8 cellular contexts compared by ENCODE assay signal in genomic region chr3:62665627-62666433, GRCh38.
DNase-seq lines count a peak whose midpoint lies in the region; ATAC-seq and TF ChIP-seq lines count a peak whose summit lies in the region.

No MANE protein-coding gene starts in this region.

- H3K27ac Mint-ChIP-seq in WTC11 = no peak overlapping the region

- H3K36me3 Mint-ChIP-seq in WTC11 = no peaks in the 10 kb centered on the region

- no CpG with 5 or more reads among the region's 10 CpGs for WGBS in trophoblast cell (ENCODE audit: extremely low coverage, insufficient coverage, insufficient read length)

- POLR2A ChIA-PET in WTC11 (lab: Charles Lee) = no interaction called here

- H3K4me2 ChIP-seq in trophoblast cell (ENCODE audit: low read length) = no peak overlapping the region

- no peaks in the 10 kb centered on the region for H3K79me2 ChIP-seq in trophoblast cell (ENCODE audit: control insufficient read depth, insufficient read depth, low read length, poor library complexity)

- no peaks in the 10 kb centered on the region for H3K79me1 ChIP-seq in trophoblast cell (ENCODE audit: low read length)

- CTCF ChIA-PET in WTC11 (lab: Charles Lee) = interaction anchor here (0.6 to 6.6 kb wide), 53 partner anchors 8 to 695 kb away, joined by 3 to 77 read pairs (median 4); partner anchors contain the start of genes CADPS and SYNPR

- peak; percentile 70 for DNase-seq in COLO829 (ENCODE audit: low spot score)
- peak; percentile 1 for DNase-seq in NCI-H1105 treated with DMSO at 0.1 percent for 48 hours (lab: John Stamatoyannopoulos, UW)
- peak; percentile 93 for DNase-seq in WTC11 (ENCODE audit: low spot score)
- peak; percentile 69 for DNase-seq in germinal center (ENCODE audit: low spot score)
- peak; percentile 56 to 66 for DNase-seq in trophoblast cell
- DNase-seq in coronary artery (ENCODE audit: low spot score) = no peak

- H3K18ac ChIP-seq in trophoblast cell (ENCODE audit: low read length) = no peak overlapping the region

- no peaks in the 10 kb centered on the region for H3K36me3 ChIP-seq in trophoblast cell (ENCODE audit: control insufficient read depth in 1 of 2, insufficient read depth in 2 of 2, low read length in 2 of 2)

- no peak overlapping the region for H3K23ac ChIP-seq in trophoblast cell (ENCODE audit: low read length)

- H2BK5ac ChIP-seq in trophoblast cell (ENCODE audit: low read depth, low read length, poor library complexity) = no peak overlapping the region

- H4K8ac ChIP-seq in trophoblast cell (ENCODE audit: low read depth, low read length) = no peak overlapping the region

- H3K4me3 ChIP-seq in trophoblast cell (ENCODE audit: low read depth, low read length) (no peak overlapping the region), coronary artery (no peak overlapping the region)

- no peaks in the 10 kb centered on the region for H3K27me3 ChIP-seq in trophoblast cell (ENCODE audit: insufficient read depth, low read length)

- no peak overlapping the region for H4K91ac ChIP-seq in trophoblast cell (ENCODE audit: low read depth, low read length)

- H3K9me3 Mint-ChIP-seq in WTC11 = no peaks in the 10 kb centered on the region

- no peak overlapping the region for H3K4ac ChIP-seq in trophoblast cell (ENCODE audit: low read depth, low read length)

- H3K27ac ChIP-seq in trophoblast cell (ENCODE audit: low read depth, low read length) = no peak overlapping the region
- no peak overlapping the region for H3K27ac ChIP-seq in coronary artery

- H3K4me1 Mint-ChIP-seq in WTC11 = peaks cover 17% of the 10 kb centered on the region

- H3K27me3 Mint-ChIP-seq in WTC11 (ENCODE audit: low read depth) = no peaks in the 10 kb centered on the region

- no peak overlapping the region for H2AK5ac ChIP-seq in trophoblast cell (ENCODE audit: low read length)

- no peak overlapping the region for H2AFZ ChIP-seq in trophoblast cell (ENCODE audit: insufficient read depth, low read length, poor library complexity)

- H3K9me3 ChIP-seq in trophoblast cell (ENCODE audit: insufficient read depth, low read depth, low read length) = no peaks in the 10 kb centered on the region

- H3K14ac ChIP-seq in trophoblast cell (ENCODE audit: low read length) = no peak overlapping the region

- no peak overlapping the region for H4K12ac ChIP-seq in trophoblast cell (ENCODE audit: low read depth, low read length)

- no peak overlapping the region for H2BK120ac ChIP-seq in trophoblast cell (ENCODE audit: insufficient read depth, low read length, poor library complexity)

- peak overlapping the region; percentile 33 for H3K4me3 Mint-ChIP-seq in WTC11

- no peak overlapping the region for H3K9ac ChIP-seq in trophoblast cell (ENCODE audit: low read length)

- H2BK12ac ChIP-seq in trophoblast cell (ENCODE audit: low read length) = no peak overlapping the region

- peak; percentile 91 for ATAC-seq in GM18511 (IDR thresholded peaks at IDR 0.05; ENCODE audit: unreplicated experiment)
- ATAC-seq in HG02798 (IDR thresholded peaks at IDR 0.05; ENCODE audit: poor library complexity, unreplicated experiment) = peak; percentile 90
- ATAC-seq in WTC11 = peak; percentile 91

- TF ChIP-seq CTCF in WTC11 (IDR thresholded peaks at IDR 0.05) = peak; percentile 87
- no peak for TF ChIP-seq CTCF in coronary artery (IDR thresholded peaks at IDR 0.05)

- H3K4me1 ChIP-seq in trophoblast cell (ENCODE audit: control insufficient read depth in 1 of 2, insufficient read depth in 2 of 2, low read length in 2 of 2) = no peaks in the 10 kb centered on the region

TF ChIP-seq in WTC11, 78 proteins besides CTCF, POLR2A, EP300 and RAD21 (continues in another document):
- TF ChIP-seq GRHL2 (CRISPR knock-in tag; IDR thresholded peaks at IDR 0.05; ENCODE audit: insufficient replicate concordance, severe bottlenecking) = no peak
- no peak for TF ChIP-seq ZNF671 (CRISPR knock-in tag; IDR thresholded peaks at IDR 0.05)
- no peak for TF ChIP-seq ERG (CRISPR knock-in tag; IDR thresholded peaks at IDR 0.05)
- TF ChIP-seq RELA (CRISPR knock-in tag; IDR thresholded peaks at IDR 0.05; ENCODE audit: borderline replicate concordance) = no peak
- TF ChIP-seq, protein P1, sequence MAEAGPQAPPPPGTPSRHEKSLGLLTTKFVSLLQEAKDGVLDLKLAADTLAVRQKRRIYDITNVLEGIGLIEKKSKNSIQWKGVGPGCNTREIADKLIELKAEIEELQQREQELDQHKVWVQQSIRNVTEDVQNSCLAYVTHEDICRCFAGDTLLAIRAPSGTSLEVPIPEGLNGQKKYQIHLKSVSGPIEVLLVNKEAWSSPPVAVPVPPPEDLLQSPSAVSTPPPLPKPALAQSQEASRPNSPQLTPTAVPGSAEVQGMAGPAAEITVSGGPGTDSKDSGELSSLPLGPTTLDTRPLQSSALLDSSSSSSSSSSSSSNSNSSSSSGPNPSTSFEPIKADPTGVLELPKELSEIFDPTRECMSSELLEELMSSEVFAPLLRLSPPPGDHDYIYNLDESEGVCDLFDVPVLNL (CRISPR knock-in tag; IDR thresholded peaks at IDR 0.05; ENCODE audit: borderline replicate concordance, low read depth) = no peak
- no peak for TF ChIP-seq IRF1 (CRISPR knock-in tag; IDR thresholded peaks at IDR 0.05)
- no peak for TF ChIP-seq GTF2I (CRISPR knock-in tag; conservative IDR thresholded peaks at IDR 0.05)
- TF ChIP-seq, protein P2, sequence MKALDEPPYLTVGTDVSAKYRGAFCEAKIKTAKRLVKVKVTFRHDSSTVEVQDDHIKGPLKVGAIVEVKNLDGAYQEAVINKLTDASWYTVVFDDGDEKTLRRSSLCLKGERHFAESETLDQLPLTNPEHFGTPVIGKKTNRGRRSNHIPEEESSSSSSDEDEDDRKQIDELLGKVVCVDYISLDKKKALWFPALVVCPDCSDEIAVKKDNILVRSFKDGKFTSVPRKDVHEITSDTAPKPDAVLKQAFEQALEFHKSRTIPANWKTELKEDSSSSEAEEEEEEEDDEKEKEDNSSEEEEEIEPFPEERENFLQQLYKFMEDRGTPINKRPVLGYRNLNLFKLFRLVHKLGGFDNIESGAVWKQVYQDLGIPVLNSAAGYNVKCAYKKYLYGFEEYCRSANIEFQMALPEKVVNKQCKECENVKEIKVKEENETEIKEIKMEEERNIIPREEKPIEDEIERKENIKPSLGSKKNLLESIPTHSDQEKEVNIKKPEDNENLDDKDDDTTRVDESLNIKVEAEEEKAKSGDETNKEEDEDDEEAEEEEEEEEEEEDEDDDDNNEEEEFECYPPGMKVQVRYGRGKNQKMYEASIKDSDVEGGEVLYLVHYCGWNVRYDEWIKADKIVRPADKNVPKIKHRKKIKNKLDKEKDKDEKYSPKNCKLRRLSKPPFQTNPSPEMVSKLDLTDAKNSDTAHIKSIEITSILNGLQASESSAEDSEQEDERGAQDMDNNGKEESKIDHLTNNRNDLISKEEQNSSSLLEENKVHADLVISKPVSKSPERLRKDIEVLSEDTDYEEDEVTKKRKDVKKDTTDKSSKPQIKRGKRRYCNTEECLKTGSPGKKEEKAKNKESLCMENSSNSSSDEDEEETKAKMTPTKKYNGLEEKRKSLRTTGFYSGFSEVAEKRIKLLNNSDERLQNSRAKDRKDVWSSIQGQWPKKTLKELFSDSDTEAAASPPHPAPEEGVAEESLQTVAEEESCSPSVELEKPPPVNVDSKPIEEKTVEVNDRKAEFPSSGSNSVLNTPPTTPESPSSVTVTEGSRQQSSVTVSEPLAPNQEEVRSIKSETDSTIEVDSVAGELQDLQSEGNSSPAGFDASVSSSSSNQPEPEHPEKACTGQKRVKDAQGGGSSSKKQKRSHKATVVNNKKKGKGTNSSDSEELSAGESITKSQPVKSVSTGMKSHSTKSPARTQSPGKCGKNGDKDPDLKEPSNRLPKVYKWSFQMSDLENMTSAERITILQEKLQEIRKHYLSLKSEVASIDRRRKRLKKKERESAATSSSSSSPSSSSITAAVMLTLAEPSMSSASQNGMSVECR (CRISPR knock-in tag; IDR thresholded peaks at IDR 0.05; ENCODE audit: borderline replicate concordance) = no peak
- TF ChIP-seq NR3C1 (CRISPR knock-in tag; conservative IDR thresholded peaks at IDR 0.05; ENCODE audit: low read depth) = no peak
- no peak for TF ChIP-seq ATF2 (CRISPR knock-in tag; IDR thresholded peaks at IDR 0.05; ENCODE audit: borderline replicate concordance, low read depth)
- TF ChIP-seq ESRRA (CRISPR knock-in tag; IDR thresholded peaks at IDR 0.05; ENCODE audit: borderline replicate concordance) = no peak
- TF ChIP-seq TCF7 (CRISPR knock-in tag; IDR thresholded peaks at IDR 0.05; ENCODE audit: low read depth) = no peak
- no peak for TF ChIP-seq NR1H2 (CRISPR knock-in tag; IDR thresholded peaks at IDR 0.05)
